In genomic region chr2:8139668-8140202, GRCh38 we compare ENCODE assay signal across 1 cellular context.
TF ChIP-seq lines count a peak whose summit lies in the region.

No MANE protein-coding gene starts in this region.

TF ChIP-seq in H1, 55 proteins besides CTCF, POLR2A, EP300 and RAD21:
- TF ChIP-seq CBX5 (IDR thresholded peaks at IDR 0.05; ENCODE audit: low read depth, low read length) (no peak), NRF1 (IDR thresholded peaks at IDR 0.05; ENCODE audit: low read depth, low read length) (no peak), SAP30 (IDR thresholded peaks at IDR 0.05; ENCODE audit: insufficient read depth, insufficient replicate concordance, low read length) (no peak), BCL11A (IDR thresholded peaks at IDR 0.05; ENCODE audit: low read depth in 2 of 2, low read length in 2 of 2) (no peak), KDM4A (IDR thresholded peaks at IDR 0.05; ENCODE audit: low read depth, low read length, severe bottlenecking) (no peak), PHF8 (conservative IDR thresholded peaks at IDR 0.05; ENCODE audit: low read depth, low read length) (no peak)
- TF ChIP-seq, protein P1, sequence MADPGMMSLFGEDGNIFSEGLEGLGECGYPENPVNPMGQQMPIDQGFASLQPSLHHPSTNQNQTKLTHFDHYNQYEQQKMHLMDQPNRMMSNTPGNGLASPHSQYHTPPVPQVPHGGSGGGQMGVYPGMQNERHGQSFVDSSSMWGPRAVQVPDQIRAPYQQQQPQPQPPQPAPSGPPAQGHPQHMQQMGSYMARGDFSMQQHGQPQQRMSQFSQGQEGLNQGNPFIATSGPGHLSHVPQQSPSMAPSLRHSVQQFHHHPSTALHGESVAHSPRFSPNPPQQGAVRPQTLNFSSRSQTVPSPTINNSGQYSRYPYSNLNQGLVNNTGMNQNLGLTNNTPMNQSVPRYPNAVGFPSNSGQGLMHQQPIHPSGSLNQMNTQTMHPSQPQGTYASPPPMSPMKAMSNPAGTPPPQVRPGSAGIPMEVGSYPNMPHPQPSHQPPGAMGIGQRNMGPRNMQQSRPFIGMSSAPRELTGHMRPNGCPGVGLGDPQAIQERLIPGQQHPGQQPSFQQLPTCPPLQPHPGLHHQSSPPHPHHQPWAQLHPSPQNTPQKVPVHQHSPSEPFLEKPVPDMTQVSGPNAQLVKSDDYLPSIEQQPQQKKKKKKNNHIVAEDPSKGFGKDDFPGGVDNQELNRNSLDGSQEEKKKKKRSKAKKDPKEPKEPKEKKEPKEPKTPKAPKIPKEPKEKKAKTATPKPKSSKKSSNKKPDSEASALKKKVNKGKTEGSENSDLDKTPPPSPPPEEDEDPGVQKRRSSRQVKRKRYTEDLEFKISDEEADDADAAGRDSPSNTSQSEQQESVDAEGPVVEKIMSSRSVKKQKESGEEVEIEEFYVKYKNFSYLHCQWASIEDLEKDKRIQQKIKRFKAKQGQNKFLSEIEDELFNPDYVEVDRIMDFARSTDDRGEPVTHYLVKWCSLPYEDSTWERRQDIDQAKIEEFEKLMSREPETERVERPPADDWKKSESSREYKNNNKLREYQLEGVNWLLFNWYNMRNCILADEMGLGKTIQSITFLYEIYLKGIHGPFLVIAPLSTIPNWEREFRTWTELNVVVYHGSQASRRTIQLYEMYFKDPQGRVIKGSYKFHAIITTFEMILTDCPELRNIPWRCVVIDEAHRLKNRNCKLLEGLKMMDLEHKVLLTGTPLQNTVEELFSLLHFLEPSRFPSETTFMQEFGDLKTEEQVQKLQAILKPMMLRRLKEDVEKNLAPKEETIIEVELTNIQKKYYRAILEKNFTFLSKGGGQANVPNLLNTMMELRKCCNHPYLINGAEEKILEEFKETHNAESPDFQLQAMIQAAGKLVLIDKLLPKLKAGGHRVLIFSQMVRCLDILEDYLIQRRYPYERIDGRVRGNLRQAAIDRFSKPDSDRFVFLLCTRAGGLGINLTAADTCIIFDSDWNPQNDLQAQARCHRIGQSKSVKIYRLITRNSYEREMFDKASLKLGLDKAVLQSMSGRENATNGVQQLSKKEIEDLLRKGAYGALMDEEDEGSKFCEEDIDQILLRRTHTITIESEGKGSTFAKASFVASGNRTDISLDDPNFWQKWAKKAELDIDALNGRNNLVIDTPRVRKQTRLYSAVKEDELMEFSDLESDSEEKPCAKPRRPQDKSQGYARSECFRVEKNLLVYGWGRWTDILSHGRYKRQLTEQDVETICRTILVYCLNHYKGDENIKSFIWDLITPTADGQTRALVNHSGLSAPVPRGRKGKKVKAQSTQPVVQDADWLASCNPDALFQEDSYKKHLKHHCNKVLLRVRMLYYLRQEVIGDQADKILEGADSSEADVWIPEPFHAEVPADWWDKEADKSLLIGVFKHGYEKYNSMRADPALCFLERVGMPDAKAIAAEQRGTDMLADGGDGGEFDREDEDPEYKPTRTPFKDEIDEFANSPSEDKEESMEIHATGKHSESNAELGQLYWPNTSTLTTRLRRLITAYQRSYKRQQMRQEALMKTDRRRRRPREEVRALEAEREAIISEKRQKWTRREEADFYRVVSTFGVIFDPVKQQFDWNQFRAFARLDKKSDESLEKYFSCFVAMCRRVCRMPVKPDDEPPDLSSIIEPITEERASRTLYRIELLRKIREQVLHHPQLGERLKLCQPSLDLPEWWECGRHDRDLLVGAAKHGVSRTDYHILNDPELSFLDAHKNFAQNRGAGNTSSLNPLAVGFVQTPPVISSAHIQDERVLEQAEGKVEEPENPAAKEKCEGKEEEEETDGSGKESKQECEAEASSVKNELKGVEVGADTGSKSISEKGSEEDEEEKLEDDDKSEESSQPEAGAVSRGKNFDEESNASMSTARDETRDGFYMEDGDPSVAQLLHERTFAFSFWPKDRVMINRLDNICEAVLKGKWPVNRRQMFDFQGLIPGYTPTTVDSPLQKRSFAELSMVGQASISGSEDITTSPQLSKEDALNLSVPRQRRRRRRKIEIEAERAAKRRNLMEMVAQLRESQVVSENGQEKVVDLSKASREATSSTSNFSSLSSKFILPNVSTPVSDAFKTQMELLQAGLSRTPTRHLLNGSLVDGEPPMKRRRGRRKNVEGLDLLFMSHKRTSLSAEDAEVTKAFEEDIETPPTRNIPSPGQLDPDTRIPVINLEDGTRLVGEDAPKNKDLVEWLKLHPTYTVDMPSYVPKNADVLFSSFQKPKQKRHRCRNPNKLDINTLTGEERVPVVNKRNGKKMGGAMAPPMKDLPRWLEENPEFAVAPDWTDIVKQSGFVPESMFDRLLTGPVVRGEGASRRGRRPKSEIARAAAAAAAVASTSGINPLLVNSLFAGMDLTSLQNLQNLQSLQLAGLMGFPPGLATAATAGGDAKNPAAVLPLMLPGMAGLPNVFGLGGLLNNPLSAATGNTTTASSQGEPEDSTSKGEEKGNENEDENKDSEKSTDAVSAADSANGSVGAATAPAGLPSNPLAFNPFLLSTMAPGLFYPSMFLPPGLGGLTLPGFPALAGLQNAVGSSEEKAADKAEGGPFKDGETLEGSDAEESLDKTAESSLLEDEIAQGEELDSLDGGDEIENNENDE (IDR thresholded peaks at IDR 0.05; ENCODE audit: insufficient replicate concordance, low read length) = no peak
